In the genomic region with DNA sequence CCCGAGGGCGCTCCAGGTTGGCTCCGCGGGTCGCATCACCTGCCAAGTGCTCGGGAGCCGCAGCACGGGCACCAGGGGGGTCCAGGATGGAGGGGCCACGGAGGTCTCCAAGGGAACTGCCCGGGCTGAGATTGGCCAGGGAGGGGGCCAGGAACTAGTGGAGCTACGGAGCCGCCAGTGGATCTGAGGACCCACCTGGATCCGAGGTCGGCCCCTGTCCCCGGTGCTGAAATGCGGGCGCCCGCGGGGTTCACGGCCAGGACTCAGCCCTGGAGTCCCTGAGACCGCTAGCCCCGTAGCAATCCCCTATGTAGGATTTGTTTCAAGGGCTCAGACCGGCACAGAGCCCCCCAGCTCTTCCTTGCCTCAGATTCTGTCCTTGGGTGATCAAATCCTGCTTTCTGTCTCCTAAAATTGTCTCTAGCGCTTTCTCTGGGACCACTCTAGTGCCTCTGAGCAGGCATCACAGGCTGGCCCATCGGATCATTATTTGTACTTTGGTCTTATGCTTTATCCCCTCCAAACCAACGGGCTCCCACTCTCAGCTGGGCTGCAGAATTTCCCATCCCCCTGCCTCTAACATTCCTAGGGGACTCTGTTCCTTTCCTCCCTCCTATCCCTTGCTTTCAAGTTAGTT, we compare ENCODE assay signal across 17 cellular contexts. TPM values are rescaled to one million over a fixed set of nuclear protein-coding genes. Genes with fewer than 3 reads are reported as not detected.
DNase-seq lines count a peak whose midpoint lies in the region; ATAC-seq and TF ChIP-seq lines count a peak whose summit lies in the region.
"Had no signal": no experiment of that assay in that cellular context is flagged by ENCODE, and none has a peak within 500 bp of the region (broad histone marks: within the 10 kb centered on the region; RNA-seq: fewer than 3 reads in every experiment).

No MANE protein-coding gene starts in this region.

- no peaks in the 10 kb centered on the region for H3K9me3 Mint-ChIP-seq in activated CD4-positive, alpha-beta T cell treated with anti-CD3 and anti-CD28 coated beads, Interleukin-2, amount 10 ng/mL, durations not matched to agents 24 days and 14 days
- H3K9me3 Mint-ChIP-seq: central memory CD8-positive, alpha-beta T cell had no signal

- H3K27me3 Mint-ChIP-seq in activated CD4-positive, alpha-beta T cell treated with anti-CD3 and anti-CD28 coated beads, Interleukin-2, amount 10 ng/mL, durations not matched to agents 24 days and 14 days = peaks cover 43% of the 10 kb centered on the region

- H3K36me3 ChIP-seq in neuronal stem cell (replicated peaks in 1 of 2; ENCODE audit: control insufficient read depth in 2 of 2, insufficient read depth in 2 of 2, low read length in 2 of 2) = no peaks in the 10 kb centered on the region
- no peaks in the 10 kb centered on the region for H3K36me3 ChIP-seq in ascending aorta
- H3K36me3 ChIP-seq: neutrophil had no signal

- peaks cover 0 to 2% of the 10 kb centered on the region in 2 donors for H3K9me3 ChIP-seq in neuronal stem cell (replicated peaks in 1 of 2; ENCODE audit: control insufficient read depth in 2 of 2, insufficient read depth in 1 of 2, low read depth in 1 of 2, low read length in 2 of 2)
- H3K9me3 ChIP-seq in ascending aorta = no peaks in the 10 kb centered on the region
- H3K9me3 ChIP-seq: Caco-2, neutrophil, testis had no signal

- H3K27me3 ChIP-seq in neuronal stem cell (ENCODE audit: control insufficient read depth in 3 of 3, insufficient read depth in 3 of 3, low read depth in 1 of 3, low read length in 3 of 3) (peaks cover 0 to 44% (median 4%) of the 10 kb centered on the region in 3 experiments), ascending aorta (peaks cover 4% of the 10 kb centered on the region)
- H3K27me3 ChIP-seq: testis had no signal

- DNase-seq in activated CD4-positive, alpha-beta T cell treated with anti-CD3 and anti-CD28 coated beads, Interleukin-2, amount 10 ng/mL, durations not matched to agents 24 days and 14 days = peak; percentile 77
- DNase-seq in activated CD4-positive, alpha-beta T cell treated with anti-CD3 and anti-CD28 coated beads, Interleukin-2, amount 50 U/mL, for 48 hours = no peak
- DNase-seq in ecto neural progenitor cell (ENCODE audit: low spot score) (peak; percentile 75), neuronal stem cell (ENCODE audit: low spot score) (peak; percentile 27), NCI-H345 (lab: John Stamatoyannopoulos, UW) (no peak), ascending aorta (ENCODE audit: low spot score in 2 of 2) (no peak)
- DNase-seq: activated CD4-positive, CD25-positive, alpha-beta regulatory T cell treated with anti-CD3 and anti-CD28 coated beads, Interleukin-2, amount 50 U/mL, for 72 hours; activated effector memory CD4-positive, alpha-beta T cell treated with anti-CD3 and anti-CD28 coated beads, Interleukin-2, amount 50 U/mL, for 16 hours; head of caudate nucleus; testis had no signal

- no peak overlapping the region for H3K27ac Mint-ChIP-seq in activated CD4-positive, alpha-beta T cell treated with anti-CD3 and anti-CD28 coated beads, Interleukin-2, amount 10 ng/mL, durations not matched to agents 24 days and 14 days

- H3K4me3 ChIP-seq in neuronal stem cell (ENCODE audit: low read length in 2 of 2) = no peak overlapping the region
- no peak overlapping the region for H3K4me3 ChIP-seq in ascending aorta
- H3K4me3 ChIP-seq: testis had no signal

- no peak for TF ChIP-seq CTCF in ascending aorta (IDR thresholded peaks at IDR 0.05)

- no peak overlapping the region for H2AFZ ChIP-seq in neuronal stem cell (ENCODE audit: low read length)

- no peak overlapping the region for H2AK5ac ChIP-seq in neuronal stem cell (ENCODE audit: low read depth, low read length)

- no peak overlapping the region for H3K18ac ChIP-seq in neuronal stem cell (ENCODE audit: low read length)

- H2BK120ac ChIP-seq in neuronal stem cell (ENCODE audit: low read depth, low read length) = no peak overlapping the region

- H2BK15ac ChIP-seq in neuronal stem cell (ENCODE audit: low read length) = no peak overlapping the region

- no peak overlapping the region for H3K4me2 ChIP-seq in neuronal stem cell (ENCODE audit: insufficient read depth, low read length, poor library complexity, severe bottlenecking)

- H3K79me1 ChIP-seq in neuronal stem cell (ENCODE audit: low read depth, low read length) = peaks cover 2% of the 10 kb centered on the region

- no peak overlapping the region for H4K91ac ChIP-seq in neuronal stem cell (ENCODE audit: low read depth, low read length, poor library complexity)

- no peaks in the 10 kb centered on the region for H3K36me3 Mint-ChIP-seq in activated CD4-positive, alpha-beta T cell treated with anti-CD3 and anti-CD28 coated beads, Interleukin-2, amount 10 ng/mL, durations not matched to agents 24 days and 14 days (ENCODE audit: low read depth)

- H3K4me1 ChIP-seq in neuronal stem cell (ENCODE audit: control insufficient read depth in 2 of 2, insufficient read depth in 1 of 2, low read depth in 1 of 2, low read length in 2 of 2) (no peaks in the 10 kb centered on the region), ascending aorta (no peaks in the 10 kb centered on the region)
- H3K4me1 ChIP-seq: Caco-2, testis had no signal

- H3K23ac ChIP-seq in neuronal stem cell (ENCODE audit: low read depth, low read length, poor library complexity) = peak overlapping the region; percentile 52

- no peak overlapping the region for H3K14ac ChIP-seq in neuronal stem cell (ENCODE audit: low read length)

- H3K4me1 Mint-ChIP-seq in activated CD4-positive, alpha-beta T cell treated with anti-CD3 and anti-CD28 coated beads, Interleukin-2, amount 10 ng/mL, durations not matched to agents 24 days and 14 days = no peaks in the 10 kb centered on the region

- H3K27ac ChIP-seq in neuronal stem cell (replicated peaks; ENCODE audit: low read length) = no peak overlapping the region
- no peak overlapping the region for H3K27ac ChIP-seq in ascending aorta
- H3K27ac ChIP-seq: neutrophil, testis had no signal

- H3K4ac ChIP-seq in neuronal stem cell (ENCODE audit: low read length) = no peak overlapping the region

- no CpG with 5 or more reads among the region's 26 CpGs for WGBS in neuronal stem cell (ENCODE audit: extremely low coverage in 2 of 2, insufficient read length in 2 of 2, insufficient replicate concordance in 1 of 2), 2 donors

- H2BK5ac ChIP-seq in neuronal stem cell (ENCODE audit: low read length) = no peak overlapping the region

- no peak overlapping the region for H3K4me3 Mint-ChIP-seq in activated CD4-positive, alpha-beta T cell treated with anti-CD3 and anti-CD28 coated beads, Interleukin-2, amount 10 ng/mL, durations not matched to agents 24 days and 14 days
- H3K4me3 Mint-ChIP-seq: central memory CD8-positive, alpha-beta T cell had no signal

- H4K8ac ChIP-seq in neuronal stem cell (ENCODE audit: low read depth, low read length) = no peak overlapping the region

- H2BK12ac ChIP-seq in neuronal stem cell (ENCODE audit: low read length) = no peak overlapping the region

- H3K9ac ChIP-seq in neuronal stem cell (ENCODE audit: low read depth, low read length, poor library complexity) = no peak overlapping the region

- intact Hi-C loops in activated CD4-positive, alpha-beta T cell treated with anti-CD3 and anti-CD28 coated beads, Interleukin-2, amount 10 ng/mL, durations not matched to agents 24 days and 14 days (cut with micrococcal nuclease) = loop anchor here (5.0 kb wide), 1 partner anchor 42 kb away; a partner anchor contains a TSS
- intact Hi-C loops in ascending aorta (cut with DNase I) = no loop called here

- no peak for ATAC-seq in HG02970 (IDR thresholded peaks at IDR 0.05; ENCODE audit: low FRiP score, unreplicated experiment)

TF ChIP-seq in PFSK-1, 5 proteins besides CTCF, POLR2A, EP300 and RAD21 (continues in another document):
- no peak for TF ChIP-seq TAF1 (IDR thresholded peaks at IDR 0.05; ENCODE audit: borderline replicate concordance, insufficient read depth, low read length)
- no peak for TF ChIP-seq SIN3A (IDR thresholded peaks at IDR 0.05; ENCODE audit: borderline replicate concordance, insufficient read depth, low read length)
- no peak for TF ChIP-seq FOXP2 (optimal IDR thresholded peaks at IDR 0.05; ENCODE audit: borderline replicate concordance, extremely low read depth, extremely low read length, insufficient read depth)
- no peak for TF ChIP-seq POLR2AphosphoS5 (IDR thresholded peaks at IDR 0.05; ENCODE audit: low read depth, low read length)

RNA-seq across cellular contexts. Expression of a gene that starts 27.3 kb away (rescaled TPM):
- 34.1 and 36.5 TPM in 2 replicates for total RNA-seq in activated CD4-positive, alpha-beta T cell treated with anti-CD3 and anti-CD28 coated beads, Interleukin-2, amount 10 ng/mL, durations not matched to agents 24 days and 14 days
- polyA plus RNA-seq in PFSK-1 (2012; ENCODE audit: insufficient read length, low read depth) = 57.7 TPM
- polyA plus RNA-seq in neuronal stem cell (2013, experiment 1 of 2) = 25.3 TPM
- polyA plus RNA-seq in neuronal stem cell (2013, experiment 2 of 2) = 24.8 TPM
- total RNA-seq in ascending aorta = 206 TPM

RNA-seq across cellular contexts. Expression of a gene that starts 35.6 kb away (rescaled TPM):
- 40.3 and 40.6 TPM in 2 replicates for total RNA-seq in activated CD4-positive, alpha-beta T cell treated with anti-CD3 and anti-CD28 coated beads, Interleukin-2, amount 10 ng/mL, durations not matched to agents 24 days and 14 days
- 145 TPM for polyA plus RNA-seq in PFSK-1 (2012; ENCODE audit: insufficient read length, low read depth)
- 32.4 TPM for polyA plus RNA-seq in neuronal stem cell (2013, experiment 1 of 2)
- polyA plus RNA-seq in neuronal stem cell (2013, experiment 2 of 2) = 31.9 TPM
- 79.9 TPM for total RNA-seq in ascending aorta

RNA-seq across cellular contexts. Expression of a gene that starts 40.2 kb away (rescaled TPM):
- not detected in 2 replicates for total RNA-seq in activated CD4-positive, alpha-beta T cell treated with anti-CD3 and anti-CD28 coated beads, Interleukin-2, amount 10 ng/mL, durations not matched to agents 24 days and 14 days
- polyA plus RNA-seq in PFSK-1 (2012; ENCODE audit: insufficient read length, low read depth) = not detected
- polyA plus RNA-seq in neuronal stem cell (2013, experiment 1 of 2) = 5.4 TPM
- polyA plus RNA-seq in neuronal stem cell (2013, experiment 2 of 2) = 5.2 TPM
- total RNA-seq in ascending aorta = not detected
- total RNA-seq: A673, lung microvascular endothelial cell had no signal

RNA-seq across cellular contexts. Expression of a gene that starts 51.4 kb away (rescaled TPM):
- not detected in 2 replicates for total RNA-seq in activated CD4-positive, alpha-beta T cell treated with anti-CD3 and anti-CD28 coated beads, Interleukin-2, amount 10 ng/mL, durations not matched to agents 24 days and 14 days
- polyA plus RNA-seq in PFSK-1 (2012; ENCODE audit: insufficient read length, low read depth) = 0.65 TPM
- not detected for polyA plus RNA-seq in neuronal stem cell (2013, experiment 1 of 2)
- polyA plus RNA-seq in neuronal stem cell (2013, experiment 2 of 2) = not detected
- not detected for total RNA-seq in ascending aorta
- total RNA-seq: A673, Caco-2, testis had no signal

Comparison
In these comparisons a context has a peak if more than half of its experiments do, and no peak if none do; other contexts are left out.
1. DNase-seq: peak in activated CD4-positive, alpha-beta T cell treated with anti-CD3 and anti-CD28 coated beads, Interleukin-2, amount 10 ng/mL, durations not matched to agents 24 days and 14 days (single experiment), ecto neural progenitor cell (single experiment) and neuronal stem cell (single experiment); none in activated CD4-positive, alpha-beta T cell treated with anti-CD3 and anti-CD28 coated beads, Interleukin-2, amount 50 U/mL, for 48 hours (0 of 2), NCI-H345 (single experiment) and ascending aorta (0 of 2).